In genomic region chr10:73940634-73941221, GRCh38 we compare ENCODE assay signal across 8 cellular contexts.
DNase-seq lines count a peak whose midpoint lies in the region; ATAC-seq and TF ChIP-seq lines count a peak whose summit lies in the region.

No MANE protein-coding gene starts in this region.

- DNase-seq in NT2/D1 (ENCODE audit: low read depth, low spot score) (no peak), activated T-cell treated with anti-CD3 and anti-CD28 coated beads for 1 hour (ENCODE audit: low read depth) (peak; percentile 79), epithelial cell of prostate (ENCODE audit: low read depth, low spot score) (no peak)
- peak; percentile 61 to 68 for DNase-seq in stimulated activated CD8-positive, alpha-beta memory T cell treated with anti-CD3 and anti-CD28 coated beads, Interleukin-4, amount 100 ng/mL, for 4 hours (ENCODE audit: low read depth in 2 of 2, low spot score in 1 of 2)

- H3K9me3 ChIP-seq in NT2/D1 (ENCODE audit: insufficient read depth, low read length) (peaks cover 18% of the 10 kb centered on the region; the same call in 1 of the 2 replicates), muscle layer of duodenum (ENCODE audit: control insufficient read depth in 1 of 2, low read length in 2 of 2) (no peaks in the 10 kb centered on the region)

- H3K27me3 ChIP-seq in NT2/D1 (ENCODE audit: insufficient read depth, insufficient read length) (no peaks in the 10 kb centered on the region), muscle layer of duodenum (ENCODE audit: low read depth, low read length) (no peaks in the 10 kb centered on the region)

- ATAC-seq in HG02870 (IDR thresholded peaks at IDR 0.05; ENCODE audit: unreplicated experiment) = peak; percentile 72
- no peak for ATAC-seq in GM21447 (IDR thresholded peaks at IDR 0.05; ENCODE audit: unreplicated experiment)

- peak; percentile 95 for TF ChIP-seq CTCF in GM12872 (IDR thresholded peaks at IDR 0.05; ENCODE audit: insufficient read depth, low read depth, low read length)

- no peaks in the 10 kb centered on the region for H3K4me1 ChIP-seq in NT2/D1 (ENCODE audit: insufficient read depth, insufficient read length)
- H3K4me1 ChIP-seq in muscle layer of duodenum (ENCODE audit: control insufficient read depth in 1 of 2, insufficient read depth in 2 of 2, low read length in 2 of 2) = no peaks in the 10 kb centered on the region

- peak overlapping the region; percentile 3 for H3K27ac ChIP-seq in epithelial cell of prostate
- H3K27ac ChIP-seq in muscle layer of duodenum (ENCODE audit: low read length) = no peak overlapping the region

- H3K9ac ChIP-seq in NT2/D1 (ENCODE audit: insufficient read length, low read depth) = peak overlapping the region; percentile 67

- H3K36me3 ChIP-seq in NT2/D1 (ENCODE audit: insufficient read depth, insufficient read length, low read length) (no peaks in the 10 kb centered on the region), muscle layer of duodenum (ENCODE audit: control insufficient read depth in 1 of 2, insufficient read depth in 2 of 2, low read length in 2 of 2) (no peaks in the 10 kb centered on the region)

- H3K4me3 ChIP-seq in NT2/D1 (ENCODE audit: insufficient read length, low read depth) = no peak overlapping the region
- H3K4me3 ChIP-seq in muscle layer of duodenum (ENCODE audit: low read depth in 1 of 2, low read length in 2 of 2) = peak overlapping the region; percentile 17 to 42

Comparison
In these comparisons a context has a peak if more than half of its experiments do, and no peak if none do; other contexts are left out.
1. DNase-seq: peak in activated T-cell treated with anti-CD3 and anti-CD28 coated beads for 1 hour (single experiment) and stimulated activated CD8-positive, alpha-beta memory T cell treated with anti-CD3 and anti-CD28 coated beads, Interleukin-4, amount 100 ng/mL, for 4 hours (2 of 2); none in NT2/D1 (single experiment) and epithelial cell of prostate (single experiment).